ENCODE assay signal across 1 cellular context in genomic region chr12:101108130-101108529, GRCh38.
TF ChIP-seq lines count a peak whose summit lies in the region.

No MANE protein-coding gene starts in this region.

TF ChIP-seq in H1, 55 proteins besides CTCF, POLR2A, EP300 and RAD21:
- TF ChIP-seq SIX5 (IDR thresholded peaks at IDR 0.05; ENCODE audit: low read depth, low read length): no peak
- no peak for TF ChIP-seq TBP (IDR thresholded peaks at IDR 0.05; ENCODE audit: low read depth, low read length)
- no peak for TF ChIP-seq CREB1 (IDR thresholded peaks at IDR 0.05)
- TF ChIP-seq RNF2 (IDR thresholded peaks at IDR 0.05; ENCODE audit: borderline replicate concordance, low read depth, low read length, missing control alignments, poor library complexity, severe bottlenecking): no peak
- TF ChIP-seq GABPA (IDR thresholded peaks at IDR 0.05; ENCODE audit: borderline replicate concordance, insufficient read depth, low read length): no peak
- TF ChIP-seq NANOG (IDR thresholded peaks at IDR 0.05; ENCODE audit: insufficient read depth, low read depth, low read length, poor library complexity, severe bottlenecking): no peak
- TF ChIP-seq JUN (IDR thresholded peaks at IDR 0.05; ENCODE audit: low read depth, low read length): no peak
- TF ChIP-seq MAFK (IDR thresholded peaks at IDR 0.05; ENCODE audit: low read depth, low read length): no peak
- TF ChIP-seq E2F6 (IDR thresholded peaks at IDR 0.05): no peak
- no peak for TF ChIP-seq ZNF274 (IDR thresholded peaks at IDR 0.05; ENCODE audit: borderline replicate concordance, extremely low read depth, low read length)
- TF ChIP-seq PHF8 (conservative IDR thresholded peaks at IDR 0.05; ENCODE audit: low read depth, low read length): no peak
- TF ChIP-seq BRCA1 (IDR thresholded peaks at IDR 0.05; ENCODE audit: low read depth, low read length): no peak
- TF ChIP-seq YY1 (IDR thresholded peaks at IDR 0.05; ENCODE audit: low read depth, low read length): no peak
